In genomic region chr18:34709631-34710429, GRCh38 we compare ENCODE assay signal across 10 cellular contexts. TPM values are rescaled to one million over a fixed set of nuclear protein-coding genes. Genes with fewer than 3 reads are reported as not detected.
A peak's percentile ranks its signal among the peaks of the same experiment; 100 is the strongest.
DNase-seq lines count a peak whose midpoint lies in the region; ATAC-seq and TF ChIP-seq lines count a peak whose summit lies in the region.
"Had no signal": no experiment of that assay in that cellular context is flagged by ENCODE, and none has a peak within 500 bp of the region (broad histone marks: within the 10 kb centered on the region; RNA-seq: fewer than 3 reads in every experiment).

Gene DTNA, plus strand, starts transcription at chr18:34710298. Its CDS starts 45,679 bp downstream, at chr18:34755977.

- no peak within 1 kb of the TSS for H2AFZ ChIP-seq in PC-9

- CTCF ChIA-PET in PC-9 (lab: Charles Lee), result no interaction called here

- TF ChIP-seq CTCF in WI38 (IDR thresholded peaks at IDR 0.05; ENCODE audit: low read depth, low read length) (no peak), PC-9 (conservative IDR thresholded peaks at IDR 0.05) (no peak)

- peaks cover 10% of the 10 kb centered on the region for H3K4me1 ChIP-seq in PC-9 (replicated peaks; ENCODE audit: insufficient read depth)

- no peaks in the 10 kb centered on the region for H3K9me3 ChIP-seq in PC-9 (ENCODE audit: insufficient read depth, low read depth)

- no peaks in the 10 kb centered on the region for H3K79me2 ChIP-seq in PC-9 (ENCODE audit: low read depth)

- H3K36me3 ChIP-seq in PC-9 (ENCODE audit: low read depth), result no peaks in the 10 kb centered on the region

- intact Hi-C loops in Right ventricle myocardium inferior (cut with DNase I) (loop anchor here (2.0 to 5.0 kb wide), 2 partner anchors 49 to 118 kb away; no protein-coding TSS in a partner anchor), PC-9 (cut with micrococcal nuclease; ENCODE audit: unreplicated experiment) (loop anchor here (5.0 kb wide), 1 partner anchor 48 kb away; no protein-coding TSS in a partner anchor)

- H3K4me3 ChIP-seq in WI38 (ENCODE audit: low read depth, low read length), result peak within 1 kb of the TSS; percentile 38
- no peak within 1 kb of the TSS for H3K4me3 ChIP-seq in PC-9

- H3K27ac ChIP-seq in PC-9, result no peak within 1 kb of the TSS
- H3K27ac ChIP-seq: VCaP had no signal

- BruUV-seq in PC-9 (replicated peaks; lab: Mats Ljungman, UMichigan), result no TSS peak

- H4K20me1 ChIP-seq in PC-9 (ENCODE audit: insufficient read depth), result no peaks in the 10 kb centered on the region

- POLR2A ChIA-PET in PC-9 (lab: Charles Lee; ENCODE audit: unreplicated experiment), result no interaction called here

- no peaks in the 10 kb centered on the region for H3K27me3 ChIP-seq in PC-9 (ENCODE audit: insufficient read depth, low read depth)

- DNase-seq in NCI-H1436 (lab: John Stamatoyannopoulos, UW) (peak; percentile 29), NCI-H1436 treated with DMSO at 0.1 percent for 48 hours (lab: John Stamatoyannopoulos, UW) (no peak), Right ventricle myocardium inferior (ENCODE audit: missing footprints) (no peak), putamen (ENCODE audit: low spot score) (peak; percentile 86), PC-9 (no peak)
- DNase-seq in stimulated activated CD4-positive, alpha-beta T cell treated with anti-CD3 and anti-CD28 coated beads, Interleukin-2, amount 100 ng/mL, for 24 hours, result no peak

- H3K9me2 ChIP-seq in PC-9 (ENCODE audit: insufficient read depth), result no peaks in the 10 kb centered on the region

- no peak within 1 kb of the TSS for H3K4me2 ChIP-seq in PC-9

- ATAC-seq in Right ventricle myocardium inferior (peak; percentile 69), HG03025 (IDR thresholded peaks at IDR 0.05; ENCODE audit: low FRiP score, unreplicated experiment) (no peak)

- no peaks in the 10 kb centered on the region for H3F3A ChIP-seq in PC-9 (ENCODE audit: insufficient read depth, low read depth)

RNA-seq across cellular contexts. Expression of gene DTNA, which starts in this region (rescaled TPM):
- 153 TPM for total RNA-seq in Right ventricle myocardium inferior
- not detected in 2 replicates for total RNA-seq in PC-9 (2021)
- total RNA-seq: B cell had no signal

Comparison
In these comparisons a context has a peak if more than half of its experiments do, and no peak if none do; other contexts are left out.
1. RNA of gene DTNA (total RNA-seq): 153 TPM in Right ventricle myocardium inferior (single experiment); not detected in PC-9; every median in the first group is over 100 times any median in the second.
2. DNase-seq: peak in NCI-H1436 (single experiment) and putamen (single experiment); none in NCI-H1436 treated with DMSO at 0.1 percent for 48 hours (single experiment), Right ventricle myocardium inferior (single experiment), PC-9 (0 of 2) and stimulated activated CD4-positive, alpha-beta T cell treated with anti-CD3 and anti-CD28 coated beads, Interleukin-2, amount 100 ng/mL, for 24 hours (0 of 2).